ENCODE assay signal across 10 cellular contexts in the genomic region with DNA sequence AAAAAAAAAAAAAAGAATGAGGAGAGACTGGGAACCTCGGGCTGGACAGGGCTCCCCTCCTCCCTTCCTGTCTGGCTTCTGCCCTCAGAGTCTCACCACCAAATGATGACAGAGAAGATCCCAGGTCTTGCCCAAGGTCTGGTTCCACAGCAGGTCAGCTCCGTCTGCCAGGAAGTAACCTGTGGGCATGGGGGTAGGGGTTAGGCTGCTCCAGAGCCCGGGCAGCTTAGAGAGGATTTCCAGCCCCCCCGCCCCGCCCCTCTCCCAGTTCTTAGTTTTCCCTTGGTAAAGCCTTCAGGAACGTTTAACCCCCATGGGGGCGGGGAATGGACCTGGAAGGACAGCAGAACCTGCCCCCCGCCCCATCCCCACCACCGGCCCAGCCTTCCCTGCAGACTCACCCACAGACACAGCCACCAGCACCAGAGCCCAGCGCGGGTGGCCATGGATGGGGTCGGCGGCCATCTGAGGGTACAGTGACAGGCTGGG. TPM values are rescaled to one million over a fixed set of nuclear protein-coding genes. Genes with fewer than 3 reads are reported as not detected.
DNase-seq lines count a peak whose midpoint lies in the region; ATAC-seq, FAIRE-seq and TF ChIP-seq lines count a peak whose summit lies in the region.
"Had no signal": no experiment of that assay in that cellular context is flagged by ENCODE, and none has a peak within 500 bp of the region (broad histone marks: within the 10 kb centered on the region; RNA-seq: fewer than 3 reads in every experiment).

No MANE protein-coding gene starts in this region.

- POLR2A ChIA-PET in BJ (lab: Charles Lee) (no interaction called here), Panc1 (lab: Charles Lee) (no interaction called here)

- no peak for TF ChIP-seq EP300 in esophagus muscularis mucosa (IDR thresholded peaks at IDR 0.05)

- intact Hi-C loops in Panc1 (cut with micrococcal nuclease; ENCODE audit: unreplicated experiment): no loop called here
- intact Hi-C loops in esophagus muscularis mucosa (cut with DNase I): no loop called here

- H3K4me1 Mint-ChIP-seq in nephron progenitor cell: peaks cover 52% of the 10 kb centered on the region

- in situ Hi-C loops in Panc1 (cut with HindIII; ENCODE audit: low pct_unique_long_range_greater_than_20kb, low sequenced_read_pairs) (no loop called here), GM13977 (cut with MboI; ENCODE audit: low pct_unique_long_range_greater_than_20kb, low sequenced_read_pairs, unreplicated experiment) (loop anchor here (25.0 kb wide), 1 partner anchor 328 kb away; a partner anchor contains a TSS)

- ATAC-seq in Panc1: no peak

- FAIRE-seq in D721Med (lab: Jason Lieb, UNC): no peak
- FAIRE-seq: keratinocyte had no signal

- H3K36me3 ChIP-seq in BJ (ENCODE audit: control insufficient read depth, insufficient read depth, low read length) (peaks cover 28% of the 10 kb centered on the region), Panc1 (ENCODE audit: control insufficient read depth, insufficient read depth, low read length) (peaks cover 4% of the 10 kb centered on the region; the same call in 1 of the 2 replicates), esophagus muscularis mucosa (peaks cover 19 to 49% (median 29%) of the 10 kb centered on the region in 4 donors)

- DNase-seq in BJ (ENCODE audit: low read depth): no peak
- DNase-seq in Panc1 (ENCODE audit: low read depth, low spot score): no peak
- DNase-seq in esophagus muscularis mucosa (ENCODE audit: extremely low spot score): no peak
- no peak for DNase-seq in nephron progenitor cell
- no peak for DNase-seq in D721Med (ENCODE audit: insufficient read length, low spot score)
- no peak for DNase-seq in GM20000 (ENCODE audit: low spot score)
- no peak for DNase-seq in activated effector memory CD4-positive, alpha-beta T cell treated with anti-CD3 and anti-CD28 coated beads, Interleukin-2, amount 50 U/mL, for 16 hours
- DNase-seq in GM13977 (ENCODE audit: low spot score): no peak
- DNase-seq: activated B cell treated with CpG ODN at 0.5 μM for 24 hours had no signal

- H3K4me3 Mint-ChIP-seq in nephron progenitor cell: peak overlapping the region; percentile 74

- CTCF ChIA-PET in BJ (lab: Yijun Ruan, JAX) (interaction anchor here (0.9 kb wide), 1 partner anchor 8 kb away, joined by 3 read pairs; no protein-coding TSS in a partner anchor), Panc1 (lab: Charles Lee) (no interaction called here)

- H3K4me3 ChIP-seq in BJ (ENCODE audit: low read depth, low read length) (peak overlapping the region; percentile 69), Panc1 (ENCODE audit: low read depth in 2 of 2, low read length in 2 of 2) (peak overlapping the region; percentile 59 to 62), esophagus muscularis mucosa (peak overlapping the region; percentile 68 to 84 (median 80))

- no peaks in the 10 kb centered on the region for H3K9me3 Mint-ChIP-seq in nephron progenitor cell
- H3K9me3 Mint-ChIP-seq: activated B cell treated with CpG ODN at 0.5 μM for 24 hours had no signal

- H3K27me3 Mint-ChIP-seq in nephron progenitor cell (ENCODE audit: low read depth, poor library complexity): peaks cover 53% of the 10 kb centered on the region

- peak overlapping the region; percentile 51; the same call in 1 of the 2 replicates for H3K27ac ChIP-seq in Panc1 (ENCODE audit: low read length)
- peak overlapping the region; percentile 75 to 99 (median 83) for H3K27ac ChIP-seq in esophagus muscularis mucosa (replicated peaks in 1 of 4)

- TF ChIP-seq POLR2A in esophagus muscularis mucosa (IDR thresholded peaks at IDR 0.05; ENCODE audit: low read depth): no peak

- WGBS in esophagus muscularis mucosa: 18% methylated on average over 9 of the region's 13 CpGs

- BruUV-seq in Panc1 (replicated peaks; lab: Mats Ljungman, UMichigan): no TSS peak

- H3K4me1 ChIP-seq in Panc1 (ENCODE audit: control insufficient read depth, insufficient read depth, low read length): peaks cover 36% of the 10 kb centered on the region
- peaks cover 47 to 58% (median 55%) of the 10 kb centered on the region in 4 donors for H3K4me1 ChIP-seq in esophagus muscularis mucosa

- no peak overlapping the region for H3K27ac Mint-ChIP-seq in nephron progenitor cell
- H3K27ac Mint-ChIP-seq: activated B cell treated with CpG ODN at 0.5 μM for 24 hours had no signal

- TF ChIP-seq CTCF in BJ (IDR thresholded peaks at IDR 0.05; ENCODE audit: insufficient read depth, low read depth, low read length): no peak
- no peak for TF ChIP-seq CTCF in Panc1 (IDR thresholded peaks at IDR 0.05)
- no peak for TF ChIP-seq CTCF in esophagus muscularis mucosa (IDR thresholded peaks at IDR 0.05)
- TF ChIP-seq CTCF in nephron progenitor cell (IDR thresholded peaks at IDR 0.05): no peak
- no peak for TF ChIP-seq CTCF in D721Med (IDR thresholded peaks at IDR 0.05; ENCODE audit: insufficient read depth, missing control alignments)
- no peak for TF ChIP-seq CTCF in GM20000 (IDR thresholded peaks at IDR 0.05; ENCODE audit: extremely low read depth, missing control alignments)
- TF ChIP-seq CTCF in GM13977 (IDR thresholded peaks at IDR 0.05; ENCODE audit: extremely low read depth, insufficient read depth, missing control alignments): no peak

- H3K27me3 ChIP-seq in BJ (ENCODE audit: control insufficient read depth, insufficient read depth, low read length) (no peaks in the 10 kb centered on the region), Panc1 (ENCODE audit: control insufficient read depth, insufficient read depth, low read length) (no peaks in the 10 kb centered on the region), esophagus muscularis mucosa (no peaks in the 10 kb centered on the region)

- no peaks in the 10 kb centered on the region for H3K36me3 Mint-ChIP-seq in nephron progenitor cell (ENCODE audit: low read depth)

- no peaks in the 10 kb centered on the region for H3K9me3 ChIP-seq in Panc1 (ENCODE audit: control insufficient read depth, insufficient read depth, low read depth, low read length)
- no peaks in the 10 kb centered on the region for H3K9me3 ChIP-seq in esophagus muscularis mucosa

RNA-seq across cellular contexts. Expression of a gene that starts 0.7 kb away (rescaled TPM):
- 2.5 and 3.9 TPM in 2 replicates for polyA plus RNA-seq in BJ (2011; rRNA removed)
- polyA minus RNA-seq in BJ (2011; rRNA and poly(A)+ RNA removed): 2.6 and 3.4 TPM in 2 replicates
- total RNA-seq in Panc1 (2021; ENCODE audit: unreplicated experiment) (7.0 TPM), esophagus muscularis mucosa (1 to 10 TPM; 4.6 to 7.7 (median 5.5) TPM)
- 3.0 TPM for polyA plus RNA-seq in Panc1 (2012; ENCODE audit: insufficient read length)

RNA-seq across cellular contexts. Expression of a gene that starts 15.1 kb away (rescaled TPM):
- 3.0 and 4.8 TPM in 2 replicates for polyA plus RNA-seq in BJ (2011; rRNA removed)
- 5.9 and 6.3 TPM in 2 replicates for polyA minus RNA-seq in BJ (2011; rRNA and poly(A)+ RNA removed)
- total RNA-seq in Panc1 (2021; ENCODE audit: unreplicated experiment) (29.5 TPM), esophagus muscularis mucosa (10 to 100 TPM; 25.7 to 40.8 (median 32.1) TPM)
- polyA plus RNA-seq in Panc1 (2012; ENCODE audit: insufficient read length): 36.4 TPM

RNA-seq across cellular contexts. Expression of a gene that starts 24.8 kb away (rescaled TPM):
- polyA plus RNA-seq in BJ (2011; rRNA removed): 113 and 194 TPM in 2 replicates
- 292 and 302 TPM in 2 replicates for polyA minus RNA-seq in BJ (2011; rRNA and poly(A)+ RNA removed)
- total RNA-seq in Panc1 (2021; ENCODE audit: unreplicated experiment): 296 TPM
- polyA plus RNA-seq in Panc1 (2012; ENCODE audit: insufficient read length): 473 TPM
- 100 to 1,000 TPM; 141 to 187 (median 163) TPM for total RNA-seq in esophagus muscularis mucosa

RNA-seq across cellular contexts. Expression of a gene that starts 33.2 kb away (rescaled TPM):
- 0.02 TPM in 1 of 2 replicates, not detected in the other for polyA plus RNA-seq in BJ (2011; rRNA removed)
- polyA minus RNA-seq in BJ (2011; rRNA and poly(A)+ RNA removed): 0.15 TPM in 1 of 2 replicates, not detected in the other
- 0.77 TPM for total RNA-seq in Panc1 (2021; ENCODE audit: unreplicated experiment)
- polyA plus RNA-seq in Panc1 (2012; ENCODE audit: insufficient read length): 1.3 TPM
- total RNA-seq in esophagus muscularis mucosa: 1 to 10 TPM; 2.4 to 7.5 (median 3.4) TPM

RNA-seq across cellular contexts. Expression of a gene that starts 52.4 kb away (rescaled TPM):
- 174 and 221 TPM in 2 replicates for polyA plus RNA-seq in BJ (2011; rRNA removed)
- 23.8 and 25.7 TPM in 2 replicates for polyA minus RNA-seq in BJ (2011; rRNA and poly(A)+ RNA removed)
- total RNA-seq in Panc1 (2021; ENCODE audit: unreplicated experiment) (4.6 TPM), esophagus muscularis mucosa (100 to 1,000 TPM; 177 to 464 (median 330) TPM)
- 10.1 TPM for polyA plus RNA-seq in Panc1 (2012; ENCODE audit: insufficient read length)
